In genomic region chr14:71855399-71856036, GRCh38 we compare ENCODE assay signal across 8 cellular contexts.
DNase-seq lines count a peak whose midpoint lies in the region; ATAC-seq and TF ChIP-seq lines count a peak whose summit lies in the region.

No MANE protein-coding gene starts in this region.

- no peak for ATAC-seq in HG03039 (IDR thresholded peaks at IDR 0.05; ENCODE audit: unreplicated experiment)
- ATAC-seq in GM18873 (IDR thresholded peaks at IDR 0.05; ENCODE audit: low FRiP score, unreplicated experiment) = no peak

- H3K27me3 ChIP-seq in SU-DHL-6 (ENCODE audit: low read length) = no peaks in the 10 kb centered on the region

- no peak overlapping the region for H2AFZ ChIP-seq in SU-DHL-6 (ENCODE audit: low read depth, low read length, severe bottlenecking)

- H3K4me3 ChIP-seq in SU-DHL-6 (ENCODE audit: insufficient read depth, low read length, poor library complexity, severe bottlenecking) (no peak overlapping the region), astrocyte of the spinal cord (ENCODE audit: low read depth, low read length) (no peak overlapping the region)

- no peaks in the 10 kb centered on the region for H3K36me3 ChIP-seq in SU-DHL-6 (ENCODE audit: low read length)

- no peak overlapping the region for H3K4me2 ChIP-seq in SU-DHL-6 (ENCODE audit: low read depth, low read length, poor library complexity, severe bottlenecking)

- no peak overlapping the region for H3K27ac ChIP-seq in SU-DHL-6 (ENCODE audit: low read depth, low read length)

- TF ChIP-seq CTCF in SU-DHL-6 (IDR thresholded peaks at IDR 0.05; ENCODE audit: insufficient read depth, low read length, poor library complexity, severe bottlenecking) (peak; percentile 83), astrocyte of the spinal cord (IDR thresholded peaks at IDR 0.05; ENCODE audit: low read depth, low read length) (peak; percentile 81)

- no peaks in the 10 kb centered on the region for H3K9me2 ChIP-seq in SU-DHL-6 (replicated peaks; ENCODE audit: insufficient read depth, low read length)

- no peaks in the 10 kb centered on the region for H4K20me1 ChIP-seq in SU-DHL-6 (ENCODE audit: low read depth, low read length)

- no peaks in the 10 kb centered on the region for H3K79me2 ChIP-seq in SU-DHL-6 (ENCODE audit: insufficient read depth, low read length)

- DNase-seq in GDM1 (lab: John Stamatoyannopoulos, UW) (peak; percentile 16), Kasumi-1 (lab: John Stamatoyannopoulos, UW) (peak; percentile 44 to 62), astrocyte of the spinal cord (ENCODE audit: low read depth, low spot score) (peak; percentile 69), iPS DF 19.7 (ENCODE audit: low read depth, low spot score) (peak; percentile 15)
- peak; percentile 76 for DNase-seq in stimulated activated CD4-positive, alpha-beta T cell treated with anti-CD3 and anti-CD28 coated beads, Interleukin-15, amount 100 ng/mL, for 24 hours

- H3K9ac ChIP-seq in SU-DHL-6 (ENCODE audit: low read length) = no peak overlapping the region

- H3K9me3 ChIP-seq in SU-DHL-6 (ENCODE audit: insufficient read depth, low read length) = no peaks in the 10 kb centered on the region

- H3F3A ChIP-seq in SU-DHL-6 (ENCODE audit: insufficient read depth) = no peaks in the 10 kb centered on the region

- in situ Hi-C loops in astrocyte of the spinal cord (cut with HindIII; ENCODE audit: low sequenced_read_pairs) = no loop called here

Comparison
In these comparisons a context has a peak if more than half of its experiments do, and no peak if none do; other contexts are left out.
1. DNase-seq: peak in every context shown above with its lines; median percentile 76 in stimulated activated CD4-positive, alpha-beta T cell treated with anti-CD3 and anti-CD28 coated beads, Interleukin-15, amount 100 ng/mL, for 24 hours; 69 in astrocyte of the spinal cord; 53 in Kasumi-1; 16 in GDM1; 15 in iPS DF 19.7.